Comparison of ENCODE assay signal across 24 cellular contexts in genomic region chr1:185398599-185398998, GRCh38.
DNase-seq lines count a peak whose midpoint lies in the region; ATAC-seq and TF ChIP-seq lines count a peak whose summit lies in the region.
"Had no signal": no experiment of that assay in that cellular context is flagged by ENCODE, and none has a peak within 500 bp of the region (broad histone marks: within the 10 kb centered on the region; RNA-seq: fewer than 3 reads in every experiment).

No MANE protein-coding gene starts in this region.

- H3K27ac Mint-ChIP-seq in T-helper 2 cell treated with Interferon-gamma antibody and Interleukin-4, amounts not matched to agents 5 μg/mL and 100 μg/mL, for 36 hours: no peak overlapping the region
- H3K27ac Mint-ChIP-seq: activated CD4-positive, alpha-beta T cell treated with anti-CD3 and anti-CD28 coated beads for 36 hours; activated naive CD8-positive, alpha-beta T cell; activated T-helper 1 cell treated with anti-CD3 and anti-CD28 coated beads, Interleukin-12 subunit alpha, Interleukin-12 subunit beta, Interleukin-2, Interleukin-4 antibody, amounts not matched to agents 30 ng/mL and 10 ng/mL and 1 ng/mL, durations not matched to agents 14 hours and 24 hours and 36 hours; B cell had no signal

- TF ChIP-seq CTCF in GM12865 (IDR thresholded peaks at IDR 0.05; ENCODE audit: insufficient read depth, low read depth, low read length, missing control alignments): no peak

- DNase-seq in GM12865 (ENCODE audit: low read depth) (peak; percentile 32), hippocampal formation (lab: John Stamatoyannopoulos, UW) (no peak), NCI-H146 (lab: John Stamatoyannopoulos, UW) (no peak), NCI-H146 treated with DMSO at 0.1 percent for 48 hours (lab: John Stamatoyannopoulos, UW; ENCODE audit: unreplicated experiment) (no peak)
- DNase-seq in T-helper 2 cell treated with Interferon-gamma antibody and Interleukin-4, amounts not matched to agents 5 μg/mL and 100 μg/mL, for 36 hours (ENCODE audit: low spot score): no peak
- DNase-seq: COR-L47; DMS79 treated with DMSO at 0.1 percent for 48 hours; effector CD8-positive, alpha-beta T cell; GM23248; kidney; NCI-H1694; NCI-H748 treated with DMSO at 0.1 percent for 48 hours; retina; Right ventricle myocardium superior; stimulated activated CD4-positive, alpha-beta T cell treated with anti-CD3 and anti-CD28 coated beads, Interleukin-12 subunit alpha, Interleukin-12 subunit beta, amount 100 ng/mL, for 4 hours; upper lobe of left lung had no signal

- H3K9me3 Mint-ChIP-seq in T-helper 2 cell treated with Interferon-gamma antibody and Interleukin-4, amounts not matched to agents 5 μg/mL and 100 μg/mL, for 36 hours: peaks cover 5% of the 10 kb centered on the region

- peaks cover 1% of the 10 kb centered on the region for H3K36me3 Mint-ChIP-seq in T-helper 2 cell treated with Interferon-gamma antibody and Interleukin-4, amounts not matched to agents 5 μg/mL and 100 μg/mL, for 36 hours (ENCODE audit: low read depth)
- H3K36me3 Mint-ChIP-seq: activated naive CD8-positive, alpha-beta T cell had no signal

- no peak overlapping the region for H3K4me3 ChIP-seq in GM12865 (ENCODE audit: low read depth, low read length)
- H3K4me3 ChIP-seq: GM23248, lung, upper lobe of left lung had no signal

- ATAC-seq in GM19468 (IDR thresholded peaks at IDR 0.05; ENCODE audit: extremely low read depth, unreplicated experiment) (peak; percentile 68), HG02610 (IDR thresholded peaks at IDR 0.05; ENCODE audit: unreplicated experiment) (peak; percentile 55), HG03432 (IDR thresholded peaks at IDR 0.05; ENCODE audit: unreplicated experiment) (peak; percentile 76)

- peaks cover 6% of the 10 kb centered on the region for H3K4me1 Mint-ChIP-seq in T-helper 2 cell treated with Interferon-gamma antibody and Interleukin-4, amounts not matched to agents 5 μg/mL and 100 μg/mL, for 36 hours (ENCODE audit: low read depth)
- H3K4me1 Mint-ChIP-seq: B cell had no signal

- no peak overlapping the region for H3K4me3 Mint-ChIP-seq in T-helper 2 cell treated with Interferon-gamma antibody and Interleukin-4, amounts not matched to agents 5 μg/mL and 100 μg/mL, for 36 hours
- H3K4me3 Mint-ChIP-seq: activated CD4-positive, alpha-beta T cell treated with anti-CD3 and anti-CD28 coated beads for 36 hours; activated naive CD8-positive, alpha-beta T cell; activated T-helper 1 cell treated with anti-CD3 and anti-CD28 coated beads, Interleukin-12 subunit alpha, Interleukin-12 subunit beta, Interleukin-2, Interleukin-4 antibody, amounts not matched to agents 30 ng/mL and 10 ng/mL and 1 ng/mL, durations not matched to agents 14 hours and 24 hours and 36 hours; B cell had no signal

- no peaks in the 10 kb centered on the region for H3K27me3 Mint-ChIP-seq in T-helper 2 cell treated with Interferon-gamma antibody and Interleukin-4, amounts not matched to agents 5 μg/mL and 100 μg/mL, for 36 hours (ENCODE audit: low read depth)
- H3K27me3 Mint-ChIP-seq: activated CD4-positive, alpha-beta T cell treated with anti-CD3 and anti-CD28 coated beads for 36 hours; activated naive CD8-positive, alpha-beta T cell; B cell had no signal
